1 cellular context compared by ENCODE assay signal in genomic region chr2:31205613-31206012, GRCh38.
TF ChIP-seq lines count a peak whose summit lies in the region.

No MANE protein-coding gene starts in this region.

TF ChIP-seq in IMR-90, 13 proteins besides CTCF, POLR2A, EP300 and RAD21:
- TF ChIP-seq BHLHE40 (IDR thresholded peaks at IDR 0.05; ENCODE audit: low read depth, low read length) (no peak), SMC3 (IDR thresholded peaks at IDR 0.05; ENCODE audit: low read depth, low read length) (no peak), MAZ (IDR thresholded peaks at IDR 0.05; ENCODE audit: borderline replicate concordance, low read depth, low read length) (no peak)
TF ChIP-seq in IMR-90: peak in this region for 0.
